ENCODE assay signal across 29 cellular contexts in the genomic region with DNA sequence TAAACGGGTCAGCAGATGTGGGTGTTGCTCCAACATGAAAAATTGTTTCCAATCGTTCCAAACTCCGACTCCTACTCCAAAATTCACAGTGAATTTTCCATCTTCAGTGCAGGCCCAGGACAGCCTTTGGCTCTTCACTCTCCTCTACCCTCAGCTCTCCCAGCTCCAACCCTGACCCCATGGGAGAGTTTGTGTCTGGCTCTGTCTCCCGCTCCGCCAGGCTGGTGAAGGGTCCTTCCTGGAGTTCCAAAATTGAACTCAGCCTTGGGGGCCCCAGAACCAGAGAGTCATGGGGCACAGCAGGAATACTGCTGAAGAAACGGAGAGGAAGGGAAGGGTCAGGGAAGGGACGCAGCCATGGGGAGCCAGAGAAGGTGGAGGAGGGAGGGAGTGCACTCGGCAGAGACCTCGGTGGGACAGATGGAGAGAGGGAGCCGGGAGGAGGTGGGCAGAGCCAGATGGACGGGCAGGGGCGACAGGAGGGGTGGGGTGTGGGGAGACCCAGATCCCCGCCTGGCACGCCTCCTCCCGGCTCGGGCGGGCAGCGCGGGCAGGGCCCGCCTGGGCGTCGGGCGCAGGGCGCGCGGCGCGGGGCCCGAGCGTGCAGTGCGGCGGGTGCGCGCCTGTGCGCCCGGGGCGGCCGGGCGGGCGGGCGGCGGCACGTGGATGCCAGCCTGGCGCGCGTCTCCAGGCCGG. TPM values are rescaled to one million over a fixed set of nuclear protein-coding genes. Genes with fewer than 3 reads are reported as not detected.
A peak's percentile ranks its signal among the peaks of the same experiment; 100 is the strongest.
DNase-seq lines count a peak whose midpoint lies in the region; ATAC-seq, FAIRE-seq and TF ChIP-seq lines count a peak whose summit lies in the region.
"Had no signal": no experiment of that assay in that cellular context is flagged by ENCODE, and none has a peak within 500 bp of the region (broad histone marks: within the 10 kb centered on the region; RNA-seq: fewer than 3 reads in every experiment).

No MANE protein-coding gene starts in this region.

- peaks cover 6% of the 10 kb centered on the region for H3K36me3 Mint-ChIP-seq in stimulated activated effector memory CD8-positive, alpha-beta T cell treated with anti-CD3 and anti-CD28 coated beads, Interleukin-12 subunit alpha, Interleukin-12 subunit beta, amount 100 ng/mL, for 72 hours
- H3K36me3 Mint-ChIP-seq: CD14-positive monocyte; IgD-negative memory B cell; natural killer cell treated with Interleukin-12 subunit alpha and Interleukin-12 subunit beta and Interleukin-15 and Interleukin-18, amount 100 ng/mL, for 72 hours had no signal

- H3K4me1 ChIP-seq in A549 (peaks cover 6% of the 10 kb centered on the region; the same call in 1 of the 3 replicates), endothelial cell of umbilical vein (ENCODE audit: control insufficient read depth, extremely low read depth, insufficient read depth, low read length) (no peaks in the 10 kb centered on the region)
- H3K4me1 ChIP-seq: gastrocnemius medialis, pancreas had no signal

- H3K27ac ChIP-seq in A549 (no peak overlapping the region), endothelial cell of umbilical vein (ENCODE audit: insufficient read depth, low read depth, low read length) (no peak overlapping the region)
- H3K27ac ChIP-seq: coronary artery, esophagus squamous epithelium, gastrocnemius medialis, pancreas, right atrium auricular region, SJSA1, spleen, testis had no signal

- H3K4me3 ChIP-seq in A549 (no peak overlapping the region), endothelial cell of umbilical vein (replicated peaks in 1 of 3; ENCODE audit: insufficient read depth in 1 of 3, low read depth in 1 of 3, low read length in 3 of 3) (no peak overlapping the region)
- H3K4me3 ChIP-seq: coronary artery, esophagus squamous epithelium, gastrocnemius medialis, pancreas, right atrium auricular region, SJSA1, spleen, testis had no signal

- H3K79me2 ChIP-seq in endothelial cell of umbilical vein (ENCODE audit: control insufficient read depth, insufficient read depth, low read length): no peaks in the 10 kb centered on the region

- H2AFZ ChIP-seq in endothelial cell of umbilical vein (ENCODE audit: low read depth, low read length): no peak overlapping the region

- TF ChIP-seq EP300 in A549 (IDR thresholded peaks at IDR 0.05): no peak

- 11% methylated on average over 10 of the region's 47 CpGs for WGBS in A549 (ENCODE audit: missing lambda C conversion rate)

- no peak overlapping the region for H3K27ac Mint-ChIP-seq in stimulated activated effector memory CD8-positive, alpha-beta T cell treated with anti-CD3 and anti-CD28 coated beads, Interleukin-12 subunit alpha, Interleukin-12 subunit beta, amount 100 ng/mL, for 72 hours
- H3K27ac Mint-ChIP-seq: activated naive CD4-positive, alpha-beta T cell treated with anti-CD3 and anti-CD28 coated beads for 36 hours; activated T-cell treated with anti-CD3 and anti-CD28 coated beads, Interleukin-2, amount 50 U/mL, for 72 hours; CD14-positive monocyte; endodermal cell; natural killer cell treated with Interleukin-12 subunit alpha and Interleukin-12 subunit beta and Interleukin-15 and Interleukin-18, amount 100 ng/mL, for 72 hours; T-helper 1 cell treated with Interleukin-12 subunit alpha and Interleukin-12 subunit beta and Interleukin-4 antibody, amounts not matched to agents 30 μg/mL and 1 μg/mL, for 36 hours had no signal

- FAIRE-seq in A549 (lab: Jason Lieb, UNC): no peak
- no peak for FAIRE-seq in endothelial cell of umbilical vein (lab: Jason Lieb, UNC)
- FAIRE-seq: bronchial epithelial cell, islet of Langerhans, pancreas, urothelium cell line had no signal

- H3K9me3 Mint-ChIP-seq in stimulated activated effector memory CD8-positive, alpha-beta T cell treated with anti-CD3 and anti-CD28 coated beads, Interleukin-12 subunit alpha, Interleukin-12 subunit beta, amount 100 ng/mL, for 72 hours: no peaks in the 10 kb centered on the region
- H3K9me3 Mint-ChIP-seq: natural killer cell treated with Interleukin-12 subunit alpha and Interleukin-12 subunit beta and Interleukin-15 and Interleukin-18, amount 100 ng/mL, for 72 hours; T-helper 1 cell treated with Interleukin-12 subunit alpha and Interleukin-12 subunit beta and Interleukin-4 antibody, amounts not matched to agents 30 μg/mL and 1 μg/mL, for 36 hours had no signal

- TF ChIP-seq CTCF in A549 (IDR thresholded peaks at IDR 0.05): no peak
- no peak for TF ChIP-seq CTCF in endothelial cell of umbilical vein (IDR thresholded peaks at IDR 0.05; ENCODE audit: extremely low read depth in 1 of 2, insufficient read depth in 1 of 2, low read depth in 1 of 2, low read length in 2 of 2)

- dilution Hi-C loops in endothelial cell of umbilical vein (cut with MboI; ENCODE audit: extremely low pct_ligation_motif_present, low sequenced_read_pairs): no loop called here

- peaks cover 10% of the 10 kb centered on the region for H3K4me1 Mint-ChIP-seq in stimulated activated effector memory CD8-positive, alpha-beta T cell treated with anti-CD3 and anti-CD28 coated beads, Interleukin-12 subunit alpha, Interleukin-12 subunit beta, amount 100 ng/mL, for 72 hours
- H3K4me1 Mint-ChIP-seq: endodermal cell had no signal

- no peak for TF ChIP-seq RAD21 in A549 (conservative IDR thresholded peaks at IDR 0.05 in 1 of 2, IDR thresholded peaks at IDR 0.05 in 1 of 2)

- H3K4me3 Mint-ChIP-seq in stimulated activated effector memory CD8-positive, alpha-beta T cell treated with anti-CD3 and anti-CD28 coated beads, Interleukin-12 subunit alpha, Interleukin-12 subunit beta, amount 100 ng/mL, for 72 hours: no peak overlapping the region
- H3K4me3 Mint-ChIP-seq: activated naive CD4-positive, alpha-beta T cell treated with anti-CD3 and anti-CD28 coated beads for 36 hours; endodermal cell; IgD-negative memory B cell; natural killer cell treated with Interleukin-12 subunit alpha and Interleukin-12 subunit beta and Interleukin-15 and Interleukin-18, amount 100 ng/mL, for 72 hours; T-helper 1 cell treated with Interleukin-12 subunit alpha and Interleukin-12 subunit beta and Interleukin-4 antibody, amounts not matched to agents 30 μg/mL and 1 μg/mL, for 36 hours had no signal

- peak; percentile 8 to 22; a peak in 2 of 6 replicates for ATAC-seq in A549
- no peak for ATAC-seq in HG03025 (IDR thresholded peaks at IDR 0.05; ENCODE audit: low FRiP score, unreplicated experiment)
- no peak for ATAC-seq in stimulated activated effector memory CD8-positive, alpha-beta T cell treated with anti-CD3 and anti-CD28 coated beads, Interleukin-12 subunit alpha, Interleukin-12 subunit beta, amount 100 ng/mL, for 72 hours
- ATAC-seq: activated T-cell treated with anti-CD3 and anti-CD28 coated beads, Interleukin-2, amount 50 U/mL, for 72 hours; gastrocnemius medialis; natural killer cell treated with Interleukin-12 subunit alpha and Interleukin-12 subunit beta and Interleukin-15 and Interleukin-18, amount 100 ng/mL, for 72 hours; pancreas had no signal

- TF ChIP-seq POLR2A in A549 (IDR thresholded peaks at IDR 0.05; ENCODE audit: low read length): no peak
- TF ChIP-seq POLR2A in endothelial cell of umbilical vein (IDR thresholded peaks at IDR 0.05; ENCODE audit: low read depth, low read length): no peak

- CTCF ChIA-PET in A549 (lab: Yijun Ruan, JAX) (interaction anchor here (0.6 kb wide), 1 partner anchor 1496 kb away, joined by 3 read pairs; no protein-coding TSS in a partner anchor), endothelial cell of umbilical vein (lab: Charles Lee) (no interaction called here)

- DNase-seq in A549 (ENCODE audit: low read depth in 1 of 2, low spot score in 1 of 2): no peak
- DNase-seq in DMS 273 treated with DMSO at 0.1 percent for 48 hours (lab: John Stamatoyannopoulos, UW): peak; percentile 59
- DNase-seq in NCI-H524 treated with DMSO at 0.1 percent for 48 hours (lab: John Stamatoyannopoulos, UW): peak; percentile 52
- no peak for DNase-seq in endothelial cell of umbilical vein (ENCODE audit: low read depth, low spot score)
- no peak for DNase-seq in NCI-H526 (lab: John Stamatoyannopoulos, UW)
- DNase-seq in NCI-H128 (lab: John Stamatoyannopoulos, UW; ENCODE audit: unreplicated experiment): no peak
- DNase-seq in stimulated activated effector memory CD8-positive, alpha-beta T cell treated with anti-CD3 and anti-CD28 coated beads, Interleukin-12 subunit alpha, Interleukin-12 subunit beta, amount 100 ng/mL, for 72 hours (ENCODE audit: low spot score in 2 of 2): no peak
- DNase-seq: amniotic stem cell, esophagus squamous epithelium, gastrocnemius medialis, spleen had no signal

- BruUV-seq in endothelial cell of umbilical vein (replicated peaks; lab: Mats Ljungman, UMichigan): no TSS peak

- H3K4me2 ChIP-seq in A549 (peak overlapping the region; percentile 49), endothelial cell of umbilical vein (ENCODE audit: insufficient read depth, low read length) (no peak overlapping the region)

- peaks cover 16 to 24% of the 10 kb centered on the region in 2 experiments for H3K27me3 ChIP-seq in endothelial cell of umbilical vein (ENCODE audit: control insufficient read depth in 2 of 2, insufficient read depth in 2 of 2, low read length in 2 of 2)
- H3K27me3 ChIP-seq: right atrium auricular region, testis had no signal

- POLR2A ChIA-PET in A549 (lab: Yijun Ruan, JAX): no interaction called here
- POLR2A ChIA-PET in endothelial cell of umbilical vein (lab: Charles Lee): no interaction called here

- no peaks in the 10 kb centered on the region for H3K9me1 ChIP-seq in endothelial cell of umbilical vein (replicated peaks; ENCODE audit: control insufficient read depth, extremely low read depth, insufficient read depth, low read length)

- no peak overlapping the region for H3K9ac ChIP-seq in endothelial cell of umbilical vein (replicated peaks; ENCODE audit: extremely low read depth, insufficient read depth, low read length)

- H4K20me1 ChIP-seq in endothelial cell of umbilical vein (replicated peaks; ENCODE audit: control insufficient read depth, extremely low read depth, insufficient read depth, low read length): no peaks in the 10 kb centered on the region

- no peaks in the 10 kb centered on the region for H3K36me3 ChIP-seq in endothelial cell of umbilical vein (ENCODE audit: control insufficient read depth in 2 of 2, extremely low read depth in 1 of 2, insufficient read depth in 2 of 2, low read length in 2 of 2)
- H3K36me3 ChIP-seq: esophagus squamous epithelium, gastrocnemius medialis, pancreas, right atrium auricular region, SJSA1, spleen had no signal

- H3K9me3 ChIP-seq in A549: peaks cover 6% of the 10 kb centered on the region; the same call in 2 of the 3 replicates
- H3K9me3 ChIP-seq in endothelial cell of umbilical vein (replicated peaks; ENCODE audit: control insufficient read depth, insufficient read depth, low read length): no peaks in the 10 kb centered on the region
- H3K9me3 ChIP-seq: pancreas, SJSA1, testis had no signal

- intact Hi-C loops in endothelial cell of umbilical vein (cut with micrococcal nuclease): no loop called here

RNA-seq across cellular contexts. Expression of a gene that starts 45.7 kb away (rescaled TPM):
- polyA plus RNA-seq in A549 (2011; rRNA removed) (0.31 and 0.42 TPM in 2 replicates), A549 (2017; fragmentation: RNase III; extraction: RNeasy Plus Mini Kit Qiagen cat#74134 plus additional on column Dnase treatment) (0.61 to 0.87 TPM (median 0.75 TPM) in 3 replicates), endothelial cell of umbilical vein (not detected in 2 replicates)
- 0.25 and 0.27 TPM in 2 replicates for polyA plus RNA-seq in A549 (2012; cell fraction: cytosol; rRNA removed)
- polyA plus RNA-seq in A549 (2012; cell fraction: nucleus; rRNA removed): 0.92 and 0.99 TPM in 2 replicates
- 0.08 TPM in 1 of 2 replicates, not detected in the other for polyA minus RNA-seq in A549 (2011; rRNA and poly(A)+ RNA removed)
- total RNA-seq in endothelial cell of umbilical vein: not detected in 2 replicates
- not detected in 2 replicates for polyA plus RNA-seq in endothelial cell of umbilical vein (2011; cell fraction: cytosol; rRNA removed)
- 0.06 TPM in 1 of 2 replicates, not detected in the other for polyA plus RNA-seq in endothelial cell of umbilical vein (2011; cell fraction: nucleus; rRNA removed)
- not detected in 2 replicates for polyA plus RNA-seq in endothelial cell of umbilical vein (2012)
- not detected in 2 replicates for polyA minus RNA-seq in endothelial cell of umbilical vein
- not detected for polyA minus RNA-seq in endothelial cell of umbilical vein (2011; cell fraction: cytosol; rRNA and poly(A)+ RNA removed)
- polyA minus RNA-seq in endothelial cell of umbilical vein (2011; cell fraction: nucleus; rRNA and poly(A)+ RNA removed): not detected in 2 replicates
- total RNA-seq: activated naive CD4-positive, alpha-beta T cell treated with anti-CD3 and anti-CD28 coated beads for 36 hours; bronchial epithelial cell; esophagus squamous epithelium; gastrocnemius medialis; mononuclear cell; NCI-H460; SJSA1 had no signal
- polyA plus RNA-seq: CD14-positive monocyte, IgD-negative memory B cell had no signal

Comparison
In these comparisons a context has a peak if more than half of its experiments do, and no peak if none do; other contexts are left out.
1. ATAC-seq: peak in A549 (2 of 2); none in HG03025 (single experiment) and stimulated activated effector memory CD8-positive, alpha-beta T cell treated with anti-CD3 and anti-CD28 coated beads, Interleukin-12 subunit alpha, Interleukin-12 subunit beta, amount 100 ng/mL, for 72 hours (single experiment).
2. DNase-seq: peak in DMS 273 treated with DMSO at 0.1 percent for 48 hours (single experiment) and NCI-H524 treated with DMSO at 0.1 percent for 48 hours (single experiment); none in A549 (0 of 2), endothelial cell of umbilical vein (single experiment), NCI-H526 (0 of 2), NCI-H128 (single experiment) and stimulated activated effector memory CD8-positive, alpha-beta T cell treated with anti-CD3 and anti-CD28 coated beads, Interleukin-12 subunit alpha, Interleukin-12 subunit beta, amount 100 ng/mL, for 72 hours (0 of 2).